Comparison of ENCODE assay signal across 10 cellular contexts in genomic region chr3:108125550-108126071, GRCh38. TPM values are rescaled to one million over a fixed set of nuclear protein-coding genes. Genes with fewer than 3 reads are reported as not detected.
DNase-seq lines count a peak whose midpoint lies in the region; ATAC-seq and TF ChIP-seq lines count a peak whose summit lies in the region.
"Had no signal": no experiment of that assay in that cellular context is flagged by ENCODE, and none has a peak within 500 bp of the region (broad histone marks: within the 10 kb centered on the region; RNA-seq: fewer than 3 reads in every experiment).

No MANE protein-coding gene starts in this region.

- CTCF ChIA-PET in OCI-LY7 (lab: Charles Lee; ENCODE audit: unreplicated experiment) = interaction anchor here (0.7 to 1.3 kb wide), 3 partner anchors 24 to 1872 kb away, joined by 3 read pairs; no protein-coding TSS in a partner anchor

- 54% methylated on average over 6 of the region's 6 CpGs for WGBS in right cardiac atrium

- H3K27me3 ChIP-seq in right cardiac atrium (ENCODE audit: control insufficient read depth, insufficient read depth) = no peaks in the 10 kb centered on the region
- H3K27me3 ChIP-seq in BE2C = no peaks in the 10 kb centered on the region

- H2AFZ ChIP-seq in OCI-LY7 (ENCODE audit: low read length) = no peak overlapping the region; the same call in 1 of the 2 replicates

- no peak overlapping the region for H3K4me3 ChIP-seq in right cardiac atrium (ENCODE audit: low read length)
- peak overlapping the region; percentile 81 for H3K4me3 ChIP-seq in OCI-LY7 (ENCODE audit: low read depth, low read length, poor library complexity, severe bottlenecking)
- no peak overlapping the region for H3K4me3 ChIP-seq in BE2C (ENCODE audit: low read depth, low read length)
- H3K4me3 ChIP-seq: thoracic aorta had no signal

- no peaks in the 10 kb centered on the region for H3K9me2 ChIP-seq in OCI-LY7 (ENCODE audit: insufficient read depth, low read length)

- TF ChIP-seq CTCF in OCI-LY7 (conservative IDR thresholded peaks at IDR 0.05; ENCODE audit: low read length) (no peak), BE2C (IDR thresholded peaks at IDR 0.05; ENCODE audit: low read depth, low read length) (no peak)

- DNase-seq in right cardiac atrium (peak in 1 of 3 donors; percentile 43), Right ventricle myocardium inferior (ENCODE audit: missing footprints) (no peak), OCI-LY7 (ENCODE audit: low spot score) (peak; percentile 96), BE2C (no peak), AG20443 (ENCODE audit: low spot score) (no peak)
- peak in 3 of 4 experiments; percentile 12 to 30 (median 27) for DNase-seq in activated naive CD4-positive, alpha-beta T cell (lab: John Stamatoyannopoulos, UW)
- peak; percentile 60 for DNase-seq in stimulated activated CD4-positive, alpha-beta T cell treated with anti-CD3 and anti-CD28 coated beads, Interleukin-1b, Interleukin-23, amount 100 ng/mL, for 48 hours

- POLR2A ChIA-PET in OCI-LY7 (lab: Charles Lee) = interaction anchor here (0.5 to 4.0 kb wide), 16 partner anchors 8 to 601 kb away, joined by 3 to 39 read pairs (median 6); no protein-coding TSS in a partner anchor

- intact Hi-C loops in right cardiac atrium (cut with DNase I) = no loop called here
- intact Hi-C loops in Right ventricle myocardium inferior (cut with DNase I) = no loop called here
- intact Hi-C loops in OCI-LY7 (cut with micrococcal nuclease; ENCODE audit: unreplicated experiment) = loop anchor here (1.0 to 10.0 kb wide), 5 partner anchors 35 to 1871 kb away; partner anchors contain the start of genes BBX, CIP2A, DZIP3 and IFT57

- BruUV-seq in OCI-LY7 (replicated peaks; lab: Mats Ljungman, UMichigan) = no TSS peak

- H3K4me1 ChIP-seq in right cardiac atrium (ENCODE audit: control insufficient read depth, insufficient read depth, low read length) (no peaks in the 10 kb centered on the region), OCI-LY7 (ENCODE audit: insufficient read depth, low read length, poor library complexity, severe bottlenecking) (peaks cover 73% of the 10 kb centered on the region), BE2C (peaks cover 10% of the 10 kb centered on the region)

- no peaks in the 10 kb centered on the region for H3K9me3 ChIP-seq in right cardiac atrium (ENCODE audit: control insufficient read depth, low read length)
- H3K9me3 ChIP-seq in OCI-LY7 (ENCODE audit: low read length) = no peaks in the 10 kb centered on the region
- no peaks in the 10 kb centered on the region for H3K9me3 ChIP-seq in BE2C
- H3K9me3 ChIP-seq: thoracic aorta had no signal

- H3K4me2 ChIP-seq in OCI-LY7 (ENCODE audit: low read length) = peak overlapping the region; percentile 99

- no peak overlapping the region for H3K27ac ChIP-seq in right cardiac atrium (ENCODE audit: low read length)
- H3K27ac ChIP-seq in OCI-LY7 (ENCODE audit: low read depth, low read length, poor library complexity, severe bottlenecking) = peak overlapping the region; percentile 95
- H3K27ac ChIP-seq: C4-2B, thoracic aorta had no signal

- peak; percentile 66 to 79 for ATAC-seq in right cardiac atrium
- no peak for ATAC-seq in Right ventricle myocardium inferior
- peak; percentile 65 for ATAC-seq in HG03159 (IDR thresholded peaks at IDR 0.05; ENCODE audit: unreplicated experiment)

- H4K20me1 ChIP-seq in OCI-LY7 (ENCODE audit: insufficient read depth, low read length) = no peaks in the 10 kb centered on the region

- H3K36me3 ChIP-seq in OCI-LY7 (ENCODE audit: insufficient read depth, low read length) = peaks cover 15% of the 10 kb centered on the region
- H3K36me3 ChIP-seq in BE2C = no peaks in the 10 kb centered on the region
- H3K36me3 ChIP-seq: thoracic aorta had no signal

- H3K79me2 ChIP-seq in OCI-LY7 (ENCODE audit: insufficient read depth, low read depth, low read length) = peaks cover 40% of the 10 kb centered on the region; the same call in 1 of the 2 replicates

RNA-seq across cellular contexts. Expression of gene CD47, which starts 34.8 kb away (rescaled TPM):
- 10 to 100 TPM; 53.5 to 96.6 (median 72.1) TPM for total RNA-seq in right cardiac atrium
- polyA plus RNA-seq in right cardiac atrium = 42.6 TPM
- total RNA-seq in Right ventricle myocardium inferior = 44.2 TPM
- total RNA-seq in OCI-LY7 (2014; rRNA removed; shearing (Covaris generic)) = 40.8 and 43.9 TPM in 2 replicates
- 50.0 and 59.9 TPM in 2 replicates for total RNA-seq in OCI-LY7 (2022)
- polyA plus RNA-seq in BE2C (2012; ENCODE audit: insufficient read depth, insufficient read length, low read depth) = 36.3 TPM

Comparison
In these comparisons a context has a peak if more than half of its experiments do, and no peak if none do; other contexts are left out.
1. DNase-seq: peak in OCI-LY7 (single experiment), activated naive CD4-positive, alpha-beta T cell (3 of 4) and stimulated activated CD4-positive, alpha-beta T cell treated with anti-CD3 and anti-CD28 coated beads, Interleukin-1b, Interleukin-23, amount 100 ng/mL, for 48 hours (single experiment); none in Right ventricle myocardium inferior (single experiment), BE2C (single experiment) and AG20443 (single experiment).